8 cellular contexts compared by ENCODE assay signal in the genomic region with DNA sequence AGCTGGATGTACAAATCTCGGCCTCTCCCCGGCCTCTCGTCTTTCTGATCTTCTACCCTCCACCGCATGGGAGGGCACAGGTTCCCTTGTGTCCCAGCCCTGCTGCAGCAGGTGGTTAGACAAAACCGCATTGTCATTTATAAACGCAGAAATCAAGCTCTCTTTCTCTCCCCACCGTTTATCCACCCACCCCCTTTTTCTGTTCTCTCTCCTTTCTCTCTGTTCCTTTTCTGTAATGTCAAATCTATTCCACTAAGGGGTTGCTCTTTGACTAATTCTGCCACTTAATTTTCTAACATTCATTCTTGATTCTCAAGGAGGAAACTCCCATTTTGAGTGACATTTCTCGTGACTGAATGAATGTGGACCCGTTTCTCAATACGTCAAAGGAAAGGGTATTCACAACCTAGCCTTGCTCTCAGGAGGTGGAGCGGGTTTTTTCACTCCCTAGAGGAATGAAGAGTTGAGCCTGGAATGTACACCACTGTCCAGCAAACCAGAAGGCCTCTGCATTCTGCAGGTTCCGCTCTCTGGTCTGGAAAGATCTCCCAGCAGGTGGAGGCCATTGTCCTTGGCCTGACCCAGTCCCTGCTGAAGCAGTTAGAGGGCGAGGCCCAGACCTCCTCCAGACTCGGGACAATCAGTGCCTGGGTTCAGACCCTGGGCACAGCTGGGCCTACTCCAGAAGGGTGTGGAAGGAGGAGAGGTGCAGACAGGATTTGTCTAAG.
DNase-seq lines count a peak whose midpoint lies in the region; ATAC-seq lines count a peak whose summit lies in the region.

No MANE protein-coding gene starts in this region.

- peak; percentile 67 for ATAC-seq in HG02885 (IDR thresholded peaks at IDR 0.05; ENCODE audit: poor library complexity, unreplicated experiment)

- H3K9ac ChIP-seq in neuronal stem cell (ENCODE audit: low read depth, low read length, poor library complexity): no peak overlapping the region

- no CpG with 5 or more reads among the region's 14 CpGs for WGBS in neuronal stem cell (ENCODE audit: extremely low coverage in 2 of 2, insufficient read length in 2 of 2, insufficient replicate concordance in 1 of 2), 2 donors

- no peak overlapping the region for H3K27ac ChIP-seq in neuronal stem cell (replicated peaks; ENCODE audit: low read length)

- H3K4me1 ChIP-seq in neuronal stem cell (ENCODE audit: control insufficient read depth in 2 of 2, insufficient read depth in 1 of 2, low read depth in 1 of 2, low read length in 2 of 2): peaks cover 20 to 28% of the 10 kb centered on the region in 2 donors

- H4K91ac ChIP-seq in neuronal stem cell (ENCODE audit: low read depth, low read length, poor library complexity): no peak overlapping the region

- no peak overlapping the region for H3K4me3 ChIP-seq in neuronal stem cell (ENCODE audit: low read length in 2 of 2)

- no peak overlapping the region for H3K14ac ChIP-seq in neuronal stem cell (ENCODE audit: low read length)

- no peak overlapping the region for H2BK5ac ChIP-seq in neuronal stem cell (ENCODE audit: low read length)

- H2BK12ac ChIP-seq in neuronal stem cell (ENCODE audit: low read length): no peak overlapping the region

- H2AK5ac ChIP-seq in neuronal stem cell (ENCODE audit: low read depth, low read length): no peak overlapping the region

- no peak overlapping the region for H2BK120ac ChIP-seq in neuronal stem cell (ENCODE audit: low read depth, low read length)

- no peak overlapping the region for H4K8ac ChIP-seq in neuronal stem cell (ENCODE audit: low read depth, low read length)

- no peak overlapping the region for H3K18ac ChIP-seq in neuronal stem cell (ENCODE audit: low read length)

- no peak overlapping the region for H3K4ac ChIP-seq in neuronal stem cell (ENCODE audit: low read length)

- no peak overlapping the region for H3K4me2 ChIP-seq in neuronal stem cell (ENCODE audit: insufficient read depth, low read length, poor library complexity, severe bottlenecking)

- H2BK15ac ChIP-seq in neuronal stem cell (ENCODE audit: low read length): no peak overlapping the region

- peak overlapping the region; percentile 83 for H2AFZ ChIP-seq in neuronal stem cell (ENCODE audit: low read length)

- peak; percentile 76 for DNase-seq in activated CD8-positive, alpha-beta memory T cell treated with anti-CD3 and anti-CD28 coated beads for 24 hours
- DNase-seq in activated CD8-positive, alpha-beta memory T cell treated with anti-CD3 and anti-CD28 coated beads, Interleukin-2, amount 50 U/mL, for 48 hours: no peak
- DNase-seq in activated CD4-positive, alpha-beta T cell treated with anti-CD3 and anti-CD28 coated beads, Interleukin-2, amount 50 U/mL, for 48 hours: peak; percentile 55 to 66
- DNase-seq in neuronal stem cell (ENCODE audit: low spot score) (no peak), nucleus accumbens (lab: John Stamatoyannopoulos, UW) (no peak), NCI-H2196 (lab: John Stamatoyannopoulos, UW; ENCODE audit: unreplicated experiment) (no peak), putamen (ENCODE audit: low spot score) (no peak)

- H3K27me3 ChIP-seq in neuronal stem cell (ENCODE audit: control insufficient read depth in 3 of 3, insufficient read depth in 3 of 3, low read depth in 1 of 3, low read length in 3 of 3): no peaks in the 10 kb centered on the region

- H3K36me3 ChIP-seq in neuronal stem cell (replicated peaks in 1 of 2; ENCODE audit: control insufficient read depth in 2 of 2, insufficient read depth in 2 of 2, low read length in 2 of 2): no peaks in the 10 kb centered on the region

- H3K79me1 ChIP-seq in neuronal stem cell (ENCODE audit: low read depth, low read length): no peaks in the 10 kb centered on the region

- H3K23ac ChIP-seq in neuronal stem cell (ENCODE audit: low read depth, low read length, poor library complexity): no peak overlapping the region

- no peaks in the 10 kb centered on the region for H3K9me3 ChIP-seq in neuronal stem cell (replicated peaks in 1 of 2; ENCODE audit: control insufficient read depth in 2 of 2, insufficient read depth in 1 of 2, low read depth in 1 of 2, low read length in 2 of 2)

Comparison
In these comparisons a context has a peak if more than half of its experiments do, and no peak if none do; other contexts are left out.
1. DNase-seq: peak in activated CD8-positive, alpha-beta memory T cell treated with anti-CD3 and anti-CD28 coated beads for 24 hours (single experiment) and activated CD4-positive, alpha-beta T cell treated with anti-CD3 and anti-CD28 coated beads, Interleukin-2, amount 50 U/mL, for 48 hours (2 of 2); none in activated CD8-positive, alpha-beta memory T cell treated with anti-CD3 and anti-CD28 coated beads, Interleukin-2, amount 50 U/mL, for 48 hours (single experiment), neuronal stem cell (single experiment), nucleus accumbens (0 of 56), NCI-H2196 (single experiment) and putamen (single experiment).